1 cellular context compared by ENCODE assay signal in genomic region chr3:155282416-155283091, GRCh38.
A peak's percentile ranks its signal among the peaks of the same experiment; 100 is the strongest.
TF ChIP-seq lines count a peak whose summit lies in the region.

No MANE protein-coding gene starts in this region.

TF ChIP-seq in K562, 482 proteins besides CTCF, POLR2A, EP300 and RAD21 (continued from another document and continues in another):
- TF ChIP-seq, protein P1, sequence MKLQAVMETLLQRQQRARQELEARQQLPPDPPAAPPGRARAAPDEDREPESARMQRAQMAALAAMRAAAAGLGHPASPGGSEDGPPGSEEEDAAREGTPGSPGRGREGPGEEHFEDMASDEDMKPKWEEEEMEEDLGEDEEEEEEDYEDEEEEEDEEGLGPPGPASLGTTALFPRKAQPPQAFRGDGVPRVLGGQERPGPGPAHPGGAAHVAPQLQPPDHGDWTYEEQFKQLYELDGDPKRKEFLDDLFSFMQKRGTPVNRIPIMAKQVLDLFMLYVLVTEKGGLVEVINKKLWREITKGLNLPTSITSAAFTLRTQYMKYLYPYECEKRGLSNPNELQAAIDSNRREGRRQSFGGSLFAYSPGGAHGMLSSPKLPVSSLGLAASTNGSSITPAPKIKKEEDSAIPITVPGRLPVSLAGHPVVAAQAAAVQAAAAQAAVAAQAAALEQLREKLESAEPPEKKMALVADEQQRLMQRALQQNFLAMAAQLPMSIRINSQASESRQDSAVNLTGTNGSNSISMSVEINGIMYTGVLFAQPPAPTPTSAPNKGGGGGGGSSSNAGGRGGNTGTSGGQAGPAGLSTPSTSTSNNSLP (IDR thresholded peaks at IDR 0.05; ENCODE audit: borderline replicate concordance, low read depth, low read length): peak; percentile 50; the same call in 1 of the 2 replicates
- TF ChIP-seq MCM7 (IDR thresholded peaks at IDR 0.05) (0 out of 4 replicates have a peak, but pooled peaks of 1 of the 2 experiments have one; percentile 27), CBX3 (IDR thresholded peaks at IDR 0.05; ENCODE audit: borderline replicate concordance in 1 of 2, low read length in 2 of 2) (no peak; a peak in 1 of 3 replicates), GTF3C2 (IDR thresholded peaks at IDR 0.05; ENCODE audit: borderline replicate concordance, extremely low read depth, insufficient read length) (no peak), NCOA1 (IDR thresholded peaks at IDR 0.05; ENCODE audit: low read depth) (peak; percentile 86), SRF (CRISPR knock-in tag; IDR thresholded peaks at IDR 0.05) (peak in 1 of 2 experiments; percentile 24; a peak in 1 of 4 replicates), TEAD4 (IDR thresholded peaks at IDR 0.05; ENCODE audit: low read length) (peak; percentile 85), TEAD4 (CRISPR knock-in tag; IDR thresholded peaks at IDR 0.05; ENCODE audit: borderline replicate concordance) (no peak), BHLHE40 (IDR thresholded peaks at IDR 0.05; ENCODE audit: low read length) (peak; percentile 97), TFAM (CRISPR knock-in tag; conservative IDR thresholded peaks at IDR 0.05) (no peak), MTA2 (IDR thresholded peaks at IDR 0.05; ENCODE audit: low read depth) (peak; percentile 89), RUNX1 (IDR thresholded peaks at IDR 0.05; ENCODE audit: low read depth) (peak; percentile 70; the same call in 1 of the 2 replicates), GMEB1 (CRISPR knock-in tag; IDR thresholded peaks at IDR 0.05) (no peak), HMGN3 (IDR thresholded peaks at IDR 0.05; ENCODE audit: borderline replicate concordance, extremely low read depth, insufficient read length, low read depth, low read length) (no peak), HDAC1 (IDR thresholded peaks at IDR 0.05) (peak; percentile 62 to 81; a peak in 3 of 4 replicates), CEBPZ (IDR thresholded peaks at IDR 0.05; ENCODE audit: borderline replicate concordance, low read depth, low read length) (no peak), NR0B1 (IDR thresholded peaks at IDR 0.05; ENCODE audit: partially characterized antibody) (no peak), NFE2 (IDR thresholded peaks at IDR 0.05; ENCODE audit: low read depth) (peak; percentile 40), RBM17 (IDR thresholded peaks at IDR 0.05; ENCODE audit: borderline replicate concordance, low read depth, low read length) (no peak), CBFA2T3 (IDR thresholded peaks at IDR 0.05) (peak; percentile 97), FUS (optimal IDR thresholded peaks at IDR 0.05; ENCODE audit: low read depth, low read length) (no peak), ZNF445 (CRISPR knock-in tag; IDR thresholded peaks at IDR 0.05; ENCODE audit: low read depth) (no peak), ZBTB49 (CRISPR knock-in tag; IDR thresholded peaks at IDR 0.05; ENCODE audit: borderline replicate concordance) (no peak), U2AF2 (optimal IDR thresholded peaks at IDR 0.05; ENCODE audit: low read depth, low read length) (no peak), NCOR1 (IDR thresholded peaks at IDR 0.05) (peak; percentile 93), SAP30 (IDR thresholded peaks at IDR 0.05; ENCODE audit: borderline replicate concordance, insufficient read depth, low read depth, low read length, poor library complexity, severe bottlenecking) (no peak), ZNF511 (CRISPR knock-in tag; IDR thresholded peaks at IDR 0.05) (no peak), ZKSCAN1 (IDR thresholded peaks at IDR 0.05; ENCODE audit: low read depth, low read length) (no peak), ZBED1 (IDR thresholded peaks at IDR 0.05) (no peak), MAZ (CRISPR knock-in tag; conservative IDR thresholded peaks at IDR 0.05 in 1 of 2, IDR thresholded peaks at IDR 0.05 in 1 of 2) (peak in 1 of 2 experiments; percentile 52; a peak in 1 of 4 replicates), ZNF212 (CRISPR knock-in tag; IDR thresholded peaks at IDR 0.05) (no peak), GATAD2B (IDR thresholded peaks at IDR 0.05; ENCODE audit: borderline replicate concordance) (peak; percentile 67; the same call in 1 of the 2 replicates), GABPB1 (CRISPR knock-in tag; IDR thresholded peaks at IDR 0.05) (0 out of 2 replicates have a peak, but pooled peaks have one; percentile 18), TRIM24 (IDR thresholded peaks at IDR 0.05) (peak; percentile 91 to 93), PHF8 (IDR thresholded peaks at IDR 0.05; ENCODE audit: borderline replicate concordance, low read length) (no peak), EZH2 (IDR thresholded peaks at IDR 0.05; ENCODE audit: borderline replicate concordance, low read depth, low read length) (no peak)
- TF ChIP-seq, protein P2, sequence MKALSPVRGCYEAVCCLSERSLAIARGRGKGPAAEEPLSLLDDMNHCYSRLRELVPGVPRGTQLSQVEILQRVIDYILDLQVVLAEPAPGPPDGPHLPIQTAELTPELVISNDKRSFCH (CRISPR knock-in tag; IDR thresholded peaks at IDR 0.05): no peak
- TF ChIP-seq, protein P2 (tag; IDR thresholded peaks at IDR 0.05): peak; percentile 80; the same call in 1 of the 2 replicates
